8 cellular contexts compared by ENCODE assay signal in the genomic region with DNA sequence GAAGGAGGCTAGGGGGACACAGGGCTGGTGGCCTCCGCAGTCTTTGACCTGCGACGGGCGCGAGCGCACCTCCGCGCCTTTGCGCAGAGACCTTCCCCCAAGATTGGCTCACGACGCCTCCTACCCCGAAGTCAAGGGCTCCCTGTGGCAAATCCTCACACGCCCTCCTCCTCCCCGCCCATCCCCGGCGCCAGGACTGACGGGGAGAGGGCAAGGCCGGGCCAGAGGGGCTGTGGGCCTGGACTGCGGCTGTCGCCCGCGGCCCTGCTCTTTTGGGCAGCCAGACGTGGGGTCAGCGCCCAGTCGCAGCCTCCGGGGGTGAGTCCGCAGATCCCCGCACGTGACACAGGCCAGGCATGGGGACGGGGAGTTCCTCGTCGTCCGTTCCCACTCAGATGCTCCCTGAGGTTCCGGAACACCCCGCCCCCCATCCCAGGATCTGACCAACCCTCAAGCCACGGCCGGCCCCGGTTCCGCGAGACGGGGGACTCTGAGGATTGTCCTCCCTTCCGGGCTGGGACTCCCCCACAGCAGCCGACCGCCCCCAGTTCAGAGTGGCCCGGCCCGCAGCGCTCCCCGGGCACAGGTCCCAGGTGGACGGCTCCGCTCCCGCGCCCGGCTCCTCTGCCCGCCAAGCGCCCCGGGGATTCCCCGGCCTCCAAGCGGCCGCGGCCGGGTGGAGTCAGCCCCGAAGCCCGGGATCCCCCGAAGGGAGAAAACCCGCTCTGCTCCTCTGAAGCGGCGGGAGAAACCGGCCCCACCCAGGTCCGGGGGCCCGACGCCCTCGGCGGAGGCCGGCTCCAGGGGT. TPM values are rescaled to one million over a fixed set of nuclear protein-coding genes. Genes with fewer than 3 reads are reported as not detected.
DNase-seq lines count a peak whose midpoint lies in the region; ATAC-seq and TF ChIP-seq lines count a peak whose summit lies in the region.

No MANE protein-coding gene starts in this region.

- no peaks in the 10 kb centered on the region for H3K36me3 Mint-ChIP-seq in nephron (ENCODE audit: low read depth)

- peak overlapping the region; percentile 18 to 37 for H3K27ac ChIP-seq in thoracic aorta

- no peaks in the 10 kb centered on the region for H3K9me3 Mint-ChIP-seq in nephron

- ATAC-seq in GM19397 (IDR thresholded peaks at IDR 0.05; ENCODE audit: unreplicated experiment) (peak; percentile 34), HG03457 (IDR thresholded peaks at IDR 0.05; ENCODE audit: unreplicated experiment) (peak; percentile 25), thoracic aorta (ENCODE audit: insufficient number of reproducible peaks, low FRiP score, low read depth) (peak; percentile 35)

- no peak for TF ChIP-seq CTCF in epithelial cell of esophagus (IDR thresholded peaks at IDR 0.05; ENCODE audit: insufficient read depth, low read depth, low read length, missing control alignments)
- no peak for TF ChIP-seq CTCF in nephron (IDR thresholded peaks at IDR 0.05; ENCODE audit: unreplicated experiment in 3 of 3)
- TF ChIP-seq CTCF in thoracic aorta (IDR thresholded peaks at IDR 0.05): no peak

- H3K4me3 ChIP-seq in epithelial cell of esophagus (ENCODE audit: low read length) (peak overlapping the region; percentile 47), thoracic aorta (peak overlapping the region; percentile 89)

- no peak overlapping the region for H3K27ac Mint-ChIP-seq in nephron

- peaks cover 12 to 38% of the 10 kb centered on the region in 2 donors for H3K4me1 ChIP-seq in thoracic aorta (ENCODE audit: control insufficient read depth in 1 of 2, low read depth in 2 of 2)

- DNase-seq in AG20443 (ENCODE audit: low spot score): peak; percentile 70
- peak; percentile 7 to 31 for DNase-seq in activated CD4-positive, alpha-beta T cell treated with anti-CD3 and anti-CD28 coated beads for 24 hours (ENCODE audit: low read depth in 2 of 2)
- DNase-seq in epithelial cell of esophagus (ENCODE audit: low read depth): peak; percentile 41
- no peak for DNase-seq in thoracic aorta (ENCODE audit: low spot score)
- no peak for DNase-seq in HEK293T (ENCODE audit: extremely low spot score)

- H3K27me3 ChIP-seq in thoracic aorta (replicated peaks; ENCODE audit: insufficient read depth): no peaks in the 10 kb centered on the region

- H3K27me3 Mint-ChIP-seq in nephron (ENCODE audit: low read depth): peaks cover 74% of the 10 kb centered on the region

- H3K4me3 Mint-ChIP-seq in nephron: peak overlapping the region; percentile 57 to 67 (median 59)

- POLR2A ChIA-PET in HEK293T (lab: Yijun Ruan, JAX): interaction anchor here (0.8 to 1.0 kb wide), 3 partner anchors 12 to 17 kb away, joined by 3 read pairs; no protein-coding TSS in a partner anchor

- peaks cover 26% of the 10 kb centered on the region for H3K4me1 Mint-ChIP-seq in nephron

- H3K36me3 ChIP-seq in thoracic aorta: no peaks in the 10 kb centered on the region

- CTCF ChIA-PET in HEK293T (lab: Yijun Ruan, JAX): interaction anchor here (1.0 kb wide), 1 partner anchor 12 kb away, joined by 5 read pairs; no protein-coding TSS in a partner anchor

- no peaks in the 10 kb centered on the region for H3K9me3 ChIP-seq in thoracic aorta

TF ChIP-seq in HEK293T, 16 proteins besides CTCF, POLR2A, EP300 and RAD21:
- no peak for TF ChIP-seq FOXK2 (IDR thresholded peaks at IDR 0.05)
- TF ChIP-seq TARDBP (IDR thresholded peaks at IDR 0.05): no peak
- TF ChIP-seq ZNF384 (IDR thresholded peaks at IDR 0.05): no peak
- TF ChIP-seq SP1 (IDR thresholded peaks at IDR 0.05): no peak
- TF ChIP-seq FOXA1 (IDR thresholded peaks at IDR 0.05): no peak
- TF ChIP-seq SUZ12 (IDR thresholded peaks at IDR 0.05): no peak
- no peak for TF ChIP-seq NFRKB (IDR thresholded peaks at IDR 0.05)
- no peak for TF ChIP-seq ARNT (IDR thresholded peaks at IDR 0.05)
- TF ChIP-seq BHLHE40 (IDR thresholded peaks at IDR 0.05; ENCODE audit: borderline replicate concordance): no peak
- no peak for TF ChIP-seq HDGF (IDR thresholded peaks at IDR 0.05; ENCODE audit: borderline replicate concordance)

RNA-seq across cellular contexts. Expression of a gene that starts 0.5 kb away (rescaled TPM):
- 1 to 10 TPM; 4.9 to 5.7 TPM for total RNA-seq in thoracic aorta

Comparison
In these comparisons a context has a peak if more than half of its experiments do, and no peak if none do; other contexts are left out.
1. DNase-seq: peak in AG20443 (single experiment), activated CD4-positive, alpha-beta T cell treated with anti-CD3 and anti-CD28 coated beads for 24 hours (2 of 2) and epithelial cell of esophagus (single experiment); none in thoracic aorta (single experiment) and HEK293T (single experiment).
2. Peak in every context shown above with its lines, with median percentiles within 50 percentile points of each other: ATAC-seq.